ENCODE assay signal across 10 cellular contexts in genomic region chr16:19716183-19716582, GRCh38. TPM values are rescaled to one million over a fixed set of nuclear protein-coding genes. Genes with fewer than 3 reads are reported as not detected.
DNase-seq lines count a peak whose midpoint lies in the region; ATAC-seq, FAIRE-seq and TF ChIP-seq lines count a peak whose summit lies in the region.
"Had no signal": no experiment of that assay in that cellular context is flagged by ENCODE, and none has a peak within 500 bp of the region (broad histone marks: within the 10 kb centered on the region; RNA-seq: fewer than 3 reads in every experiment).

No MANE protein-coding gene starts in this region.

- peak overlapping the region; percentile 94 for H3K4me3 Mint-ChIP-seq in activated B cell treated with CpG ODN at 0.5 μM for 24 hours

- TF ChIP-seq CTCF in A549 (IDR thresholded peaks at IDR 0.05) (no peak), activated B cell treated with CpG ODN at 0.5 μM for 24 hours (IDR thresholded peaks at IDR 0.05) (no peak)

- H3K4me3 ChIP-seq in A549, result peak overlapping the region; percentile 89
- peak overlapping the region; percentile 93; the same call in 1 of the 2 replicates for H3K4me3 ChIP-seq in GM23248
- H3K4me3 ChIP-seq in iPS-20b (ENCODE audit: low read length), result peak overlapping the region; percentile 92

- H3K4me2 ChIP-seq in A549, result peak overlapping the region; percentile 85
- peak overlapping the region; percentile 98 for H3K4me2 ChIP-seq in GM23248 (ENCODE audit: unreplicated experiment)

- no peak for TF ChIP-seq POLR2A in A549 (IDR thresholded peaks at IDR 0.05; ENCODE audit: low read length)
- no peak for TF ChIP-seq POLR2A in GM12891 (IDR thresholded peaks at IDR 0.05; ENCODE audit: low read depth, low read length)

- H3K36me3 ChIP-seq in GM23248 (ENCODE audit: low read depth), result peaks cover 4% of the 10 kb centered on the region; the same call in 1 of the 2 replicates
- H3K36me3 ChIP-seq in iPS-20b (ENCODE audit: insufficient read depth, low read depth, low read length), result peaks cover 51% of the 10 kb centered on the region

- DNase-seq in A549 (ENCODE audit: low read depth in 1 of 2, low spot score in 1 of 2), result no peak
- DNase-seq in GM23248, result no peak
- DNase-seq in activated B cell treated with CpG ODN at 0.5 μM for 24 hours, result no peak
- no peak for DNase-seq in nucleus accumbens (lab: John Stamatoyannopoulos, UW)
- DNase-seq in GM12891 (ENCODE audit: insufficient read length, low spot score), result no peak
- no peak for DNase-seq in hypothalamus (lab: John Stamatoyannopoulos, UW)
- no peak for DNase-seq in effector CD4-positive, alpha-beta T cell
- DNase-seq: NCI-H1694 treated with DMSO at 0.1 percent for 48 hours; stimulated activated naive B cell treated with anti-CD40 and anti-IgM and Interleukin-4, amounts not matched to agents 10 μg/mL and 1 μg/mL and 100 μg/mL, for 72 hours had no signal

- no peak overlapping the region for H2AFZ ChIP-seq in GM23248

- peaks cover 8% of the 10 kb centered on the region; the same call in 1 of the 2 replicates for H3F3A ChIP-seq in GM23248 (ENCODE audit: insufficient read depth)

- in situ Hi-C loops in GM23248 (cut with MboI), result loop anchor here (10.0 kb wide), 1 partner anchor 169 kb away; the partner anchor contains the start of gene GPRC5B

- no peak for TF ChIP-seq EP300 in A549 (IDR thresholded peaks at IDR 0.05)

- H3K27ac Mint-ChIP-seq in activated B cell treated with CpG ODN at 0.5 μM for 24 hours, result no peak overlapping the region
- H3K27ac Mint-ChIP-seq: stimulated activated naive B cell treated with anti-CD40 and anti-IgM and Interleukin-4, amounts not matched to agents 10 μg/mL and 1 μg/mL and 100 μg/mL, for 72 hours had no signal

- CTCF ChIA-PET in A549 (lab: Yijun Ruan, JAX), result interaction anchor here (3.3 kb wide), 1 partner anchor 115 kb away, joined by 18 read pairs; no protein-coding TSS in a partner anchor
- CTCF ChIA-PET in activated B cell treated with CpG ODN at 0.5 μM for 24 hours (lab: Charles Lee), result no interaction called here

- H4K20me1 ChIP-seq in GM23248 (ENCODE audit: insufficient read depth), result no peaks in the 10 kb centered on the region

- TF ChIP-seq RAD21 in A549 (conservative IDR thresholded peaks at IDR 0.05 in 1 of 2, IDR thresholded peaks at IDR 0.05 in 1 of 2), result no peak

- FAIRE-seq in A549 (lab: Jason Lieb, UNC), result no peak
- FAIRE-seq in GM12891 (lab: Jason Lieb, UNC), result no peak

- H3K27me3 Mint-ChIP-seq in activated B cell treated with CpG ODN at 0.5 μM for 24 hours, result no peaks in the 10 kb centered on the region
- H3K27me3 Mint-ChIP-seq: stimulated activated naive B cell treated with anti-CD40 and anti-IgM and Interleukin-4, amounts not matched to agents 10 μg/mL and 1 μg/mL and 100 μg/mL, for 72 hours had no signal

- peaks cover 24% of the 10 kb centered on the region for H3K4me1 Mint-ChIP-seq in activated B cell treated with CpG ODN at 0.5 μM for 24 hours

- H3K79me2 ChIP-seq in GM23248 (ENCODE audit: insufficient read depth), result peaks cover 75% of the 10 kb centered on the region

- peaks cover 26% of the 10 kb centered on the region; the same call in 2 of the 3 replicates for H3K4me1 ChIP-seq in A549
- peaks cover 13% of the 10 kb centered on the region; the same call in 1 of the 2 replicates for H3K4me1 ChIP-seq in GM23248 (ENCODE audit: insufficient read depth)
- peaks cover 26% of the 10 kb centered on the region for H3K4me1 ChIP-seq in iPS-20b (ENCODE audit: insufficient read depth, low read length)

- H3K27me3 ChIP-seq in GM23248 (replicated peaks; ENCODE audit: insufficient read depth) (no peaks in the 10 kb centered on the region), iPS-20b (ENCODE audit: insufficient read depth, low read length) (no peaks in the 10 kb centered on the region)

- 88% methylated on average over 1 of the region's 1 CpG for WGBS in A549 (ENCODE audit: missing lambda C conversion rate)
- 100% methylated on average over 1 of the region's 1 CpG for WGBS in GM23248 (ENCODE audit: low coverage in 1 of 2, low lambda C conversion rate in 2 of 2, missing lambda C conversion rate in 2 of 2), 2 experiments

- H3K27ac ChIP-seq in A549, result peak overlapping the region; percentile 89 to 92; a peak in 4 of 6 replicates
- H3K27ac ChIP-seq in GM23248, result no peak overlapping the region
- no peak overlapping the region for H3K27ac ChIP-seq in iPS-20b (ENCODE audit: low read length)

- no peaks in the 10 kb centered on the region for H3K9me2 ChIP-seq in GM23248 (ENCODE audit: insufficient read depth)

- H3K9ac ChIP-seq in GM23248 (no peak overlapping the region), iPS-20b (ENCODE audit: low read depth, low read length) (peak overlapping the region; percentile 92; the same call in 1 of the 2 replicates)

- intact Hi-C loops in activated B cell treated with CpG ODN at 0.5 μM for 24 hours (cut with micrococcal nuclease), result loop anchor here (5.0 kb wide), 2 partner anchors 194 to 649 kb away; partner anchors contain the start of genes CCP110, COQ7 and GDE1

- ATAC-seq in A549, result no peak
- no peak for ATAC-seq in activated B cell treated with CpG ODN at 0.5 μM for 24 hours (ENCODE audit: low read depth)
- ATAC-seq: stimulated activated naive B cell treated with anti-CD40 and anti-IgM and Interleukin-4, amounts not matched to agents 10 μg/mL and 1 μg/mL and 100 μg/mL, for 72 hours had no signal

- H3K36me3 Mint-ChIP-seq in activated B cell treated with CpG ODN at 0.5 μM for 24 hours (ENCODE audit: low read depth), result peaks cover 41% of the 10 kb centered on the region

- POLR2A ChIA-PET in A549 (lab: Yijun Ruan, JAX) (no interaction called here), activated B cell treated with CpG ODN at 0.5 μM for 24 hours (lab: Charles Lee) (interaction anchor here (1.0 kb wide), 1 partner anchor 926 kb away, joined by 11 read pairs; the partner anchor contains the start of gene RPS15A)

- no peaks in the 10 kb centered on the region for H3K9me3 ChIP-seq in A549
- no peaks in the 10 kb centered on the region for H3K9me3 ChIP-seq in GM23248 (ENCODE audit: low read depth)
- no peaks in the 10 kb centered on the region for H3K9me3 ChIP-seq in iPS-20b (ENCODE audit: insufficient read depth, low read depth, low read length)

- no peaks in the 10 kb centered on the region for H3K9me3 Mint-ChIP-seq in activated B cell treated with CpG ODN at 0.5 μM for 24 hours
- H3K9me3 Mint-ChIP-seq: stimulated activated naive B cell treated with anti-CD40 and anti-IgM and Interleukin-4, amounts not matched to agents 10 μg/mL and 1 μg/mL and 100 μg/mL, for 72 hours had no signal

TF ChIP-seq in A549, 52 proteins besides CTCF, POLR2A, EP300 and RAD21 (continues in another document):
- no peak for TF ChIP-seq ATOH8 (CRISPR knock-in tag; IDR thresholded peaks at IDR 0.05; ENCODE audit: low read depth)
- no peak for TF ChIP-seq JUNB (IDR thresholded peaks at IDR 0.05)
- no peak for TF ChIP-seq RNF2 (IDR thresholded peaks at IDR 0.05; ENCODE audit: borderline replicate concordance, low read depth)
- no peak for TF ChIP-seq FOSL2 (IDR thresholded peaks at IDR 0.05)
- TF ChIP-seq FOSL2 (CRISPR knock-in tag; IDR thresholded peaks at IDR 0.05), result no peak

TF ChIP-seq in GM12891, 5 proteins besides CTCF, POLR2A, EP300 and RAD21:
- no peak for TF ChIP-seq PAX5 (IDR thresholded peaks at IDR 0.05; ENCODE audit: insufficient read depth, low read length, severe bottlenecking)
- TF ChIP-seq POLR2AphosphoS5 (IDR thresholded peaks at IDR 0.05; ENCODE audit: low read depth, low read length), result no peak
- no peak for TF ChIP-seq SPI1 (IDR thresholded peaks at IDR 0.05; ENCODE audit: low read depth, low read length)
- no peak for TF ChIP-seq POU2F2 (IDR thresholded peaks at IDR 0.05; ENCODE audit: low read depth, low read length)
- no peak for TF ChIP-seq TAF1 (IDR thresholded peaks at IDR 0.05; ENCODE audit: low read depth, low read length)

RNA-seq across cellular contexts. Expression of gene KNOP1, which starts 1.8 kb away (rescaled TPM):
- polyA plus RNA-seq in A549 (2011; rRNA removed) (26.2 and 44.8 TPM in 2 replicates), A549 (2017; fragmentation: RNase III; extraction: RNeasy Plus Mini Kit Qiagen cat#74134 plus additional on column Dnase treatment) (38.2 to 39.2 TPM (median 39.1 TPM) in 3 replicates), GM23248 (2016; fragmentation: Nextera tagmentation; extraction: Ambion mirVana) (14.1 and 15.6 TPM in 2 replicates)
- 12.5 and 15.0 TPM in 2 replicates for polyA plus RNA-seq in A549 (2012; cell fraction: cytosol; rRNA removed)
- polyA plus RNA-seq in A549 (2012; cell fraction: nucleus; rRNA removed), result 9.4 and 13.7 TPM in 2 replicates
- 20.1 and 20.5 TPM in 2 replicates for polyA minus RNA-seq in A549 (2011; rRNA and poly(A)+ RNA removed)
- 8.0 and 11.8 TPM in 2 replicates for total RNA-seq in GM23248 (2014; rRNA removed; shearing (Covaris generic))
- 19.0 and 20.5 TPM in 2 replicates for total RNA-seq in activated B cell treated with CpG ODN at 0.5 μM for 24 hours
- polyA plus RNA-seq in GM12891 (2012; ENCODE audit: low read depth, missing spikeins), result 17.7 TPM

RNA-seq across cellular contexts. Expression of gene IQCK, which starts 1.9 kb away (rescaled TPM):
- 13.0 and 15.6 TPM in 2 replicates for polyA plus RNA-seq in A549 (2011; rRNA removed)
- polyA plus RNA-seq in A549 (2012; cell fraction: cytosol; rRNA removed), result 8.0 and 8.2 TPM in 2 replicates
- polyA plus RNA-seq in A549 (2012; cell fraction: nucleus; rRNA removed), result 6.5 and 14.2 TPM in 2 replicates
- polyA plus RNA-seq in A549 (2017; fragmentation: RNase III; extraction: RNeasy Plus Mini Kit Qiagen cat#74134 plus additional on column Dnase treatment), result 10.3 to 12.5 TPM (median 12.1 TPM) in 3 replicates
- 7.5 and 7.8 TPM in 2 replicates for polyA minus RNA-seq in A549 (2011; rRNA and poly(A)+ RNA removed)
- total RNA-seq in GM23248 (2014; rRNA removed; shearing (Covaris generic)), result 9.8 and 24.8 TPM in 2 replicates
- polyA plus RNA-seq in GM23248 (2016; fragmentation: Nextera tagmentation; extraction: Ambion mirVana), result 9.7 and 11.1 TPM in 2 replicates
- total RNA-seq in activated B cell treated with CpG ODN at 0.5 μM for 24 hours, result 3.2 and 3.8 TPM in 2 replicates
- 1.0 TPM for polyA plus RNA-seq in GM12891 (2012; ENCODE audit: low read depth, missing spikeins)

Comparison
In these comparisons a context has a peak if more than half of its experiments do, and no peak if none do; other contexts are left out.
1. H3K27ac ChIP-seq: peak in A549 (2 of 2); none in GM23248 (single experiment) and iPS-20b (single experiment).
2. Peak in every context shown above with its lines, with median percentiles within 50 percentile points of each other: H3K4me3 ChIP-seq.